11 cellular contexts compared by ENCODE assay signal in the genomic region with DNA sequence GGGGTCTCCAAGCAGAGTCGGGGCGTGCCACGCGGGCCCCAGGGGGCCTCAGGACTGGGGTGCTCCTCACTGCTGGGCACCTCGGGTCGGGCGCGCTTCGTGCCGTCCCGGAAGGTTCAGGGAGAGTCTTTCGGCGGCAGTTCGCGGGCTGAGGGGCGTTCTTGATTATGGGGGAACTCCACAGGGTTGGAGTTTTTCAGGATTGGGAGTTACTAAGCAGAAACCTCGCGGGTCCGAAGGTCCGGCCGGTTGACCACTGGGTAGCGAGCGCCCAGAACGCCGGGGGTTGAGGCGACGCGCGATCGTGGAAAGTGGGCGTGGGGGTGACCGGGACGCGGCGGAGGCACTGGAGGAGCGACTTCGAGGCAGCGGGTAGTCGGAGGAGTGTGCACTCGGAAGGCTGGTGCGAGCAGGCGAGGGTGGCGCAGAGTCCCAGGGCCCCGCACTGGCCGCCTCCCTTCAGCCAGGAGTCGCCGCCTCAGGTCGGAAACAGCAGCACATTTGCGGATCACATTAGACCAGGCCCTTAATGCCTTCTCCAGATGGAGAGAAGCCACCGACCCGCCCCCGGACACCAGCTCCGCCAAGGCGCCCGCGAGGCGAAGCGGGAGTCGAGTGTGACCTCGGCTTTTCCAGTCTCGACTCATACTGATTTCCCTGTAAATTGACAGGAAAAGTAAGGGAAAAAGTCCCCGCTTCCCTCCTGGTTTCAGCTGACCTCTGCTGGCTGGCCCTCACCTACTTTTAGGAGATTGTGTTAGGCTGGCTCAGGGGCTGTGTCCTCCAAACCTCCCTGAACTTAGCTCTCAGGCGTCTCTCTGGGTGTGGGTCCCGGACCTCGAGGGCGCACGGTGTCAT. TPM values are rescaled to one million over a fixed set of nuclear protein-coding genes. Genes with fewer than 3 reads are reported as not detected.
A peak's percentile ranks its signal among the peaks of the same experiment; 100 is the strongest.
DNase-seq lines count a peak whose midpoint lies in the region; ATAC-seq and TF ChIP-seq lines count a peak whose summit lies in the region.
"Had no signal": no experiment of that assay in that cellular context is flagged by ENCODE, and none has a peak within 500 bp of the region (broad histone marks: within the 10 kb centered on the region; RNA-seq: fewer than 3 reads in every experiment).

No MANE protein-coding gene starts in this region.

- H3K36me3 ChIP-seq in fibroblast of lung (ENCODE audit: control insufficient read depth, insufficient read depth, low read length) (no peaks in the 10 kb centered on the region), lung (ENCODE audit: control insufficient read depth in 2 of 2, insufficient read depth in 2 of 2, low read length in 2 of 2) (no peaks in the 10 kb centered on the region), suprapubic skin (no peaks in the 10 kb centered on the region)

- H3K4me3 ChIP-seq in fibroblast of lung (replicated peaks in 1 of 4; ENCODE audit: control extremely low read depth in 1 of 4, insufficient read depth in 1 of 4, low read depth in 3 of 4, low read length in 4 of 4) (peak overlapping the region in 1 of 4 experiments; percentile 17), lung (peak overlapping the region; percentile 21), suprapubic skin (peak overlapping the region; percentile 46)

- no peak for TF ChIP-seq POLR2A in suprapubic skin (IDR thresholded peaks at IDR 0.05)

- TF ChIP-seq CTCF in RWPE1 (conservative IDR thresholded peaks at IDR 0.05; ENCODE audit: low read depth): no peak
- TF ChIP-seq CTCF in fibroblast of lung (conservative IDR thresholded peaks at IDR 0.05 in 1 of 2, IDR thresholded peaks at IDR 0.05 in 1 of 2; ENCODE audit: low read depth in 1 of 2, low read length in 2 of 2): no peak
- TF ChIP-seq CTCF in lung (IDR thresholded peaks at IDR 0.05; ENCODE audit: control extremely low read depth, extremely low read depth): no peak
- TF ChIP-seq CTCF in suprapubic skin (IDR thresholded peaks at IDR 0.05): no peak

- H3K9me3 Mint-ChIP-seq in activated T-helper 2 cell treated with anti-CD3 and anti-CD28 coated beads, Interferon-gamma antibody, Interleukin-2, Interleukin-4, amounts not matched to agents 10 μg/mL and 5 μg/mL and 100 μg/mL, durations not matched to agents 14 hours and 24 hours and 36 hours: no peaks in the 10 kb centered on the region
- H3K9me3 Mint-ChIP-seq in activated naive CD8-positive, alpha-beta T cell treated with anti-CD3 and anti-CD28 coated beads, Interleukin-2, amount 50 U/mL, for 24 hours: peaks cover 5% of the 10 kb centered on the region

- H3K4me1 ChIP-seq in fibroblast of lung (ENCODE audit: control insufficient read depth, extremely low read depth, insufficient read depth, low read length) (no peaks in the 10 kb centered on the region), lung (ENCODE audit: control insufficient read depth in 2 of 2, insufficient read depth in 2 of 2, low read length in 2 of 2) (no peaks in the 10 kb centered on the region), suprapubic skin (peaks cover 23% of the 10 kb centered on the region)

- TF ChIP-seq EP300 in suprapubic skin (IDR thresholded peaks at IDR 0.05): no peak

- H3K36me3 Mint-ChIP-seq in activated T-helper 2 cell treated with anti-CD3 and anti-CD28 coated beads, Interferon-gamma antibody, Interleukin-2, Interleukin-4, amounts not matched to agents 10 μg/mL and 5 μg/mL and 100 μg/mL, durations not matched to agents 14 hours and 24 hours and 36 hours (ENCODE audit: low read depth): no peaks in the 10 kb centered on the region
- H3K36me3 Mint-ChIP-seq in activated naive CD8-positive, alpha-beta T cell treated with anti-CD3 and anti-CD28 coated beads, Interleukin-2, amount 50 U/mL, for 24 hours (ENCODE audit: low read depth): no peaks in the 10 kb centered on the region

- no peaks in the 10 kb centered on the region for H3K4me1 Mint-ChIP-seq in activated T-helper 2 cell treated with anti-CD3 and anti-CD28 coated beads, Interferon-gamma antibody, Interleukin-2, Interleukin-4, amounts not matched to agents 10 μg/mL and 5 μg/mL and 100 μg/mL, durations not matched to agents 14 hours and 24 hours and 36 hours (ENCODE audit: low read depth)
- no peaks in the 10 kb centered on the region for H3K4me1 Mint-ChIP-seq in activated naive CD8-positive, alpha-beta T cell treated with anti-CD3 and anti-CD28 coated beads, Interleukin-2, amount 50 U/mL, for 24 hours

- H3K4me2 ChIP-seq in fibroblast of lung (ENCODE audit: extremely low read depth, insufficient read depth, low read length): peak overlapping the region; percentile 32

- H3K9ac ChIP-seq in fibroblast of lung (ENCODE audit: insufficient read depth, low read length): no peak overlapping the region

- peak; percentile 10 for ATAC-seq in lung (ENCODE audit: insufficient read depth, low FRiP score)
- no peak for ATAC-seq in HG03565 (IDR thresholded peaks at IDR 0.05; ENCODE audit: unreplicated experiment)
- ATAC-seq in activated naive CD8-positive, alpha-beta T cell treated with anti-CD3 and anti-CD28 coated beads, Interleukin-2, amount 50 U/mL, for 24 hours: no peak
- ATAC-seq in GM21390 (IDR thresholded peaks at IDR 0.05; ENCODE audit: unreplicated experiment): no peak

- no peak overlapping the region for H2AFZ ChIP-seq in fibroblast of lung (ENCODE audit: low read length)

- H3K79me2 ChIP-seq in fibroblast of lung (ENCODE audit: control insufficient read depth, insufficient read depth, low read length): no peaks in the 10 kb centered on the region

- H4K20me1 ChIP-seq in fibroblast of lung (ENCODE audit: control insufficient read depth, extremely low read depth, insufficient read depth, low read length): peaks cover 2% of the 10 kb centered on the region

- intact Hi-C loops in activated T-helper 2 cell treated with anti-CD3 and anti-CD28 coated beads, Interferon-gamma antibody, Interleukin-2, Interleukin-4, amounts not matched to agents 10 μg/mL and 5 μg/mL and 100 μg/mL, durations not matched to agents 14 hours and 24 hours and 36 hours (cut with micrococcal nuclease): no loop called here

- CTCF ChIA-PET in RWPE1 (lab: Yijun Ruan, JAX): interaction anchor here (0.9 kb wide), 1 partner anchor 13 kb away, joined by 3 read pairs; no protein-coding TSS in a partner anchor

- WGBS in lung, 2 donors: 6 to 10% methylated on average over 67 of the region's 67 CpGs
- WGBS in suprapubic skin: 13% methylated on average over 28 of the region's 67 CpGs

- no peak for DNase-seq in RWPE1 (ENCODE audit: low spot score)
- no peak for DNase-seq in fibroblast of lung (ENCODE audit: low read depth in 2 of 2)
- DNase-seq in lung (ENCODE audit: low spot score): no peak
- no peak for DNase-seq in suprapubic skin (ENCODE audit: low spot score in 2 of 2)
- no peak for DNase-seq in activated T-helper 2 cell treated with anti-CD3 and anti-CD28 coated beads, Interferon-gamma antibody, Interleukin-2, Interleukin-4, amounts not matched to agents 10 μg/mL and 5 μg/mL and 100 μg/mL, durations not matched to agents 14 hours and 24 hours and 36 hours (ENCODE audit: low spot score)
- no peak for DNase-seq in activated naive CD8-positive, alpha-beta T cell treated with anti-CD3 and anti-CD28 coated beads, Interleukin-2, amount 50 U/mL, for 24 hours
- DNase-seq: activated CD4-positive, alpha-beta T cell treated with anti-CD3 and anti-CD28 coated beads for 1 hour; KBM-7; mesenchymal stem cell had no signal

- H3K27me3 Mint-ChIP-seq in activated T-helper 2 cell treated with anti-CD3 and anti-CD28 coated beads, Interferon-gamma antibody, Interleukin-2, Interleukin-4, amounts not matched to agents 10 μg/mL and 5 μg/mL and 100 μg/mL, durations not matched to agents 14 hours and 24 hours and 36 hours (ENCODE audit: low read depth): peaks cover 32% of the 10 kb centered on the region
- H3K27me3 Mint-ChIP-seq in activated naive CD8-positive, alpha-beta T cell treated with anti-CD3 and anti-CD28 coated beads, Interleukin-2, amount 50 U/mL, for 24 hours: peaks cover 29% of the 10 kb centered on the region

- no peak overlapping the region for H3K4me3 Mint-ChIP-seq in activated T-helper 2 cell treated with anti-CD3 and anti-CD28 coated beads, Interferon-gamma antibody, Interleukin-2, Interleukin-4, amounts not matched to agents 10 μg/mL and 5 μg/mL and 100 μg/mL, durations not matched to agents 14 hours and 24 hours and 36 hours (ENCODE audit: low read depth)
- H3K4me3 Mint-ChIP-seq in activated naive CD8-positive, alpha-beta T cell treated with anti-CD3 and anti-CD28 coated beads, Interleukin-2, amount 50 U/mL, for 24 hours: no peak overlapping the region

- peaks cover 28% of the 10 kb centered on the region for H3K27me3 ChIP-seq in fibroblast of lung (ENCODE audit: control insufficient read depth, insufficient read depth, low read length)
- no peaks in the 10 kb centered on the region for H3K27me3 ChIP-seq in lung (ENCODE audit: control insufficient read depth, insufficient read depth)
- peaks cover 45% of the 10 kb centered on the region for H3K27me3 ChIP-seq in suprapubic skin

- H3K27ac Mint-ChIP-seq in activated T-helper 2 cell treated with anti-CD3 and anti-CD28 coated beads, Interferon-gamma antibody, Interleukin-2, Interleukin-4, amounts not matched to agents 10 μg/mL and 5 μg/mL and 100 μg/mL, durations not matched to agents 14 hours and 24 hours and 36 hours: no peak overlapping the region
- H3K27ac Mint-ChIP-seq in activated naive CD8-positive, alpha-beta T cell treated with anti-CD3 and anti-CD28 coated beads, Interleukin-2, amount 50 U/mL, for 24 hours: no peak overlapping the region

- H3K9me3 ChIP-seq in fibroblast of lung (ENCODE audit: control insufficient read depth, insufficient read depth, low read depth, low read length) (no peaks in the 10 kb centered on the region), lung (ENCODE audit: control insufficient read depth in 2 of 2, insufficient read depth in 1 of 2, low read length in 1 of 2) (no peaks in the 10 kb centered on the region), suprapubic skin (no peaks in the 10 kb centered on the region)

- H3K27ac ChIP-seq in RWPE1 (peak overlapping the region; percentile 62), fibroblast of lung (ENCODE audit: insufficient read depth, low read length) (no peak overlapping the region), lung (ENCODE audit: low read depth in 1 of 2, low read length in 1 of 2) (peak overlapping the region; percentile 26 to 62), suprapubic skin (no peak overlapping the region)

- POLR2A ChIA-PET in RWPE1 (lab: Yijun Ruan, JAX; ENCODE audit: low non-redundant PET): no interaction called here

RNA-seq across cellular contexts. Expression of a gene that starts 0.7 kb away (rescaled TPM):
- 0.17 and 0.26 TPM in 2 replicates for total RNA-seq in fibroblast of lung
- polyA plus RNA-seq in fibroblast of lung: 0.12 and 0.14 TPM in 2 replicates
- 0.08 and 0.17 TPM in 2 replicates for polyA plus RNA-seq in fibroblast of lung (2012)
- 5.6 TPM in 1 of 2 replicates, not detected in the other for polyA minus RNA-seq in fibroblast of lung (ENCODE audit: low replicate concordance)
- 10 to 100 TPM; 11.7 to 58.2 TPM for total RNA-seq in lung
- 1 to 10 TPM in 1 of 2 donors, under 1 TPM in 1; 0.85 to 4.0 TPM for polyA plus RNA-seq in lung
- 10 to 100 TPM in 1 of 4 donors, 1 to 10 TPM in 3; 2.0 to 11.3 (median 3.8) TPM for total RNA-seq in suprapubic skin
- 0.07 TPM in 1 of 2 replicates, not detected in the other for total RNA-seq in activated T-helper 2 cell treated with anti-CD3 and anti-CD28 coated beads, Interferon-gamma antibody, Interleukin-2, Interleukin-4, amounts not matched to agents 10 μg/mL and 5 μg/mL and 100 μg/mL, durations not matched to agents 14 hours and 24 hours and 36 hours

Comparison
In these comparisons a context has a peak if more than half of its experiments do, and no peak if none do; other contexts are left out.
1. H3K27ac ChIP-seq: peak in RWPE1 (single experiment) and lung (2 of 2); none in fibroblast of lung (single experiment) and suprapubic skin (single experiment).